Comparison of ENCODE assay signal across 9 cellular contexts in the genomic region with DNA sequence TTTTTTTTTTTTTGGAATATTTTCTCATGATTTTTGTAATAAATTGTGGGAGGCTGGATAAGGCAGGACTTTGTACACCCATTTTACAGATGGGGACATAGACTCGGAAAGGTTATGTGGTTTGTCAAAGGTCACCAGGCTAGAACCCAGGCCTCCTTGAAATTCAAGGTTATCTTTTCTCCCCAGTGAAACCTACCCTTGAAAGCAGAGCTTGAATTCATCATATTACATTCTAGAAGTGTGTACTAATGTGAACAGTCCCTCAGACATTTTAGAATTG. TPM values are rescaled to one million over a fixed set of nuclear protein-coding genes. Genes with fewer than 3 reads are reported as not detected.
DNase-seq lines count a peak whose midpoint lies in the region; ATAC-seq and TF ChIP-seq lines count a peak whose summit lies in the region.
"Had no signal": no experiment of that assay in that cellular context is flagged by ENCODE, and none has a peak within 500 bp of the region (broad histone marks: within the 10 kb centered on the region; RNA-seq: fewer than 3 reads in every experiment).

No MANE protein-coding gene starts in this region.

- peaks cover 46% of the 10 kb centered on the region for H3K4me1 Mint-ChIP-seq in activated naive CD8-positive, alpha-beta T cell treated with anti-CD3 and anti-CD28 coated beads, Interleukin-2, amount 50 U/mL, for 24 hours
- peaks cover 16 to 55% (median 45%) of the 10 kb centered on the region in 7 donors for H3K4me1 Mint-ChIP-seq in naive thymus-derived CD4-positive, alpha-beta T cell

- H3K36me3 Mint-ChIP-seq in activated naive CD8-positive, alpha-beta T cell treated with anti-CD3 and anti-CD28 coated beads, Interleukin-2, amount 50 U/mL, for 24 hours (ENCODE audit: low read depth): peaks cover 27% of the 10 kb centered on the region
- H3K36me3 Mint-ChIP-seq in naive thymus-derived CD4-positive, alpha-beta T cell: peaks cover 0 to 32% (median 15%) of the 10 kb centered on the region in 5 donors

- no peaks in the 10 kb centered on the region for H3K27me3 Mint-ChIP-seq in activated naive CD8-positive, alpha-beta T cell treated with anti-CD3 and anti-CD28 coated beads, Interleukin-2, amount 50 U/mL, for 24 hours
- peaks cover 0 to 2% (median 0%) of the 10 kb centered on the region in 5 donors for H3K27me3 Mint-ChIP-seq in naive thymus-derived CD4-positive, alpha-beta T cell

- peak overlapping the region; percentile 96 for H3K27ac ChIP-seq in 22Rv1
- H3K27ac ChIP-seq in naive thymus-derived CD4-positive, alpha-beta T cell (ENCODE audit: low read depth, low read length): no peak overlapping the region

- H3K9me3 Mint-ChIP-seq in activated naive CD8-positive, alpha-beta T cell treated with anti-CD3 and anti-CD28 coated beads, Interleukin-2, amount 50 U/mL, for 24 hours: no peaks in the 10 kb centered on the region
- H3K9me3 Mint-ChIP-seq in naive thymus-derived CD4-positive, alpha-beta T cell: peaks cover 0 to 6% (median 0%) of the 10 kb centered on the region in 11 donors

- POLR2A ChIA-PET in naive thymus-derived CD4-positive, alpha-beta T cell (lab: Charles Lee): interaction anchor here (0.9 to 1.3 kb wide), 2 partner anchors 28 to 38 kb away, joined by 3 read pairs; no protein-coding TSS in a partner anchor

- intact Hi-C loops in naive thymus-derived CD4-positive, alpha-beta T cell (cut with micrococcal nuclease): no loop called here

- H3K4me3 ChIP-seq in GM12865 (ENCODE audit: low read depth, low read length): peak overlapping the region; percentile 67
- no peak overlapping the region for H3K4me3 ChIP-seq in naive thymus-derived CD4-positive, alpha-beta T cell (ENCODE audit: low read length)

- peak overlapping the region; percentile 92 for H3K4me3 Mint-ChIP-seq in activated naive CD8-positive, alpha-beta T cell treated with anti-CD3 and anti-CD28 coated beads, Interleukin-2, amount 50 U/mL, for 24 hours
- peak overlapping the region in 9 of 10 donors; percentile 8 to 98 (median 35) for H3K4me3 Mint-ChIP-seq in naive thymus-derived CD4-positive, alpha-beta T cell

- CTCF ChIA-PET in naive thymus-derived CD4-positive, alpha-beta T cell (lab: Charles Lee): interaction anchor here (0.6 to 2.2 kb wide), 3 partner anchors 8 to 352 kb away, joined by 3 to 9 read pairs (median 7); no protein-coding TSS in a partner anchor

- H3K27ac Mint-ChIP-seq in activated naive CD8-positive, alpha-beta T cell treated with anti-CD3 and anti-CD28 coated beads, Interleukin-2, amount 50 U/mL, for 24 hours: peak overlapping the region; percentile 96
- H3K27ac Mint-ChIP-seq in naive thymus-derived CD4-positive, alpha-beta T cell: peak overlapping the region in 5 of 9 donors; percentile 25 to 94 (median 68)

- DNase-seq in GM12865 (ENCODE audit: low read depth): no peak
- no peak for DNase-seq in activated naive CD8-positive, alpha-beta T cell treated with anti-CD3 and anti-CD28 coated beads, Interleukin-2, amount 50 U/mL, for 24 hours
- no peak for DNase-seq in naive thymus-derived CD4-positive, alpha-beta T cell
- no peak for DNase-seq in DMS 273 treated with DMSO at 0.1 percent for 48 hours (lab: John Stamatoyannopoulos, UW)
- no peak for DNase-seq in hypothalamus (lab: John Stamatoyannopoulos, UW)
- DNase-seq in NCI-H2171 (lab: John Stamatoyannopoulos, UW): no peak
- DNase-seq: activated effector memory CD4-positive, alpha-beta T cell treated with Interleukin-2 at 50 U/mL for 16 hours had no signal

- H3K36me3 ChIP-seq in naive thymus-derived CD4-positive, alpha-beta T cell (ENCODE audit: control insufficient read depth in 2 of 3, insufficient read depth in 3 of 3, low read length in 3 of 3): peaks cover 0 to 12% (median 0%) of the 10 kb centered on the region in 3 experiments

- H3K9me3 ChIP-seq in naive thymus-derived CD4-positive, alpha-beta T cell (ENCODE audit: control insufficient read depth in 2 of 3, low read length in 3 of 3): no peaks in the 10 kb centered on the region

- ATAC-seq in activated naive CD8-positive, alpha-beta T cell treated with anti-CD3 and anti-CD28 coated beads, Interleukin-2, amount 50 U/mL, for 24 hours: no peak
- ATAC-seq in naive thymus-derived CD4-positive, alpha-beta T cell: no peak
- ATAC-seq in HG03280 (IDR thresholded peaks at IDR 0.05; ENCODE audit: unreplicated experiment): no peak

- peaks cover 11 to 14% of the 10 kb centered on the region in 2 donors for H3K4me1 ChIP-seq in naive thymus-derived CD4-positive, alpha-beta T cell (ENCODE audit: control insufficient read depth in 2 of 2, insufficient read depth in 2 of 2, low read length in 2 of 2)

- H3K27me3 ChIP-seq in naive thymus-derived CD4-positive, alpha-beta T cell (ENCODE audit: control insufficient read depth in 2 of 2, insufficient read depth in 2 of 2, low read length in 2 of 2): no peaks in the 10 kb centered on the region

- TF ChIP-seq CTCF in 22Rv1 (IDR thresholded peaks at IDR 0.05): no peak
- TF ChIP-seq CTCF in GM12865 (IDR thresholded peaks at IDR 0.05; ENCODE audit: insufficient read depth, low read depth, low read length, missing control alignments): no peak

RNA-seq across cellular contexts. Expression of gene ARID5B, which starts 3.9 kb away (rescaled TPM):
- 10 to 100 TPM; 18.6 to 60.8 (median 47.4) TPM for total RNA-seq in naive thymus-derived CD4-positive, alpha-beta T cell
- 10 to 100 TPM; 39.4 to 49.1 TPM for polyA plus RNA-seq in naive thymus-derived CD4-positive, alpha-beta T cell
